ENCODE assay signal across 25 cellular contexts in the genomic region with DNA sequence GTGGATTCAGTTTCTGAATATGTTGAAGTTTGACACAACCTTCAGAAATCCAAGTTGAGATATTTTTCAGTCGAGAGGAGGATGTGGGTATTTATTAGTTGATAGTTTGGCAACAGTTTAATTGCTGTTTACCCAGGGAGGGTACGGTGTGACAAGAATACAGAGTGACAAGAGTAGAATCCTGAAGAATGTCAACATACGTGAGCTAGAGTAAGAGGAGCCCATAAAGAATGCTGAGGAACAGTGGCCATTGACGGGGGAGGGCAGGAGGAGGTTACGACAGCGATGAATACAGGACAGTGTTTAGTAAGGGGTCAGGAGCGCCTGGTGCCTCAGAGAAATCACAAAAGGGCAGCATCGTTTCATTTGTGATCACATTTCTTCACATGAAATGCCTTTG.
DNase-seq lines count a peak whose midpoint lies in the region; ATAC-seq and TF ChIP-seq lines count a peak whose summit lies in the region.
"Had no signal": no experiment of that assay in that cellular context is flagged by ENCODE, and none has a peak within 500 bp of the region (broad histone marks: within the 10 kb centered on the region; RNA-seq: fewer than 3 reads in every experiment).

No MANE protein-coding gene starts in this region.

- no peaks in the 10 kb centered on the region for H3K9me3 ChIP-seq in Caco-2
- H3K9me3 ChIP-seq in mucosa of descending colon = no peaks in the 10 kb centered on the region
- H3K9me3 ChIP-seq: left ventricle myocardium inferior, neutrophil, right lobe of liver, spleen, tibial nerve had no signal

- H3K36me3 ChIP-seq in Caco-2 (ENCODE audit: control insufficient read depth, insufficient read depth, low read length) = no peaks in the 10 kb centered on the region
- no peaks in the 10 kb centered on the region for H3K36me3 ChIP-seq in mucosa of descending colon (ENCODE audit: low read depth)
- H3K36me3 ChIP-seq: right lobe of liver had no signal

- H3K9me3 Mint-ChIP-seq in activated CD8-positive, alpha-beta memory T cell treated with anti-CD3 and anti-CD28 coated beads, Interleukin-2, amount 10 ng/mL, durations not matched to agents 7 days and 5 days (ENCODE audit: low read depth) = no peaks in the 10 kb centered on the region
- no peaks in the 10 kb centered on the region for H3K9me3 Mint-ChIP-seq in Caco-2 (ENCODE audit: unreplicated experiment)
- H3K9me3 Mint-ChIP-seq in activated T-helper 1 cell treated with anti-CD3 and anti-CD28 coated beads, Interleukin-12 subunit alpha, Interleukin-12 subunit beta, Interleukin-2, Interleukin-4 antibody, amounts not matched to agents 30 ng/mL and 10 ng/mL and 1 ng/mL, durations not matched to agents 14 hours and 24 hours and 36 hours = no peaks in the 10 kb centered on the region
- H3K9me3 Mint-ChIP-seq: activated naive CD4-positive, alpha-beta T cell treated with anti-CD3 and anti-CD28 coated beads, Interleukin-2, amount 50 U/mL, for 72 hours had no signal

- no peaks in the 10 kb centered on the region for H3K27me3 ChIP-seq in Caco-2 (replicated peaks; ENCODE audit: control insufficient read depth, insufficient read depth, low read length)
- H3K27me3 ChIP-seq: neutrophil, right lobe of liver, spleen, tibial nerve had no signal

- peaks cover 30% of the 10 kb centered on the region for H3K4me1 Mint-ChIP-seq in activated CD8-positive, alpha-beta memory T cell treated with anti-CD3 and anti-CD28 coated beads, Interleukin-2, amount 10 ng/mL, durations not matched to agents 7 days and 5 days
- peaks cover 21% of the 10 kb centered on the region for H3K4me1 Mint-ChIP-seq in Caco-2 (ENCODE audit: low read depth, unreplicated experiment)
- H3K4me1 Mint-ChIP-seq in activated T-helper 1 cell treated with anti-CD3 and anti-CD28 coated beads, Interleukin-12 subunit alpha, Interleukin-12 subunit beta, Interleukin-2, Interleukin-4 antibody, amounts not matched to agents 30 ng/mL and 10 ng/mL and 1 ng/mL, durations not matched to agents 14 hours and 24 hours and 36 hours (ENCODE audit: low read depth) = peaks cover 29% of the 10 kb centered on the region

- H3K4me1 ChIP-seq in Caco-2 = peaks cover 11% of the 10 kb centered on the region
- no peaks in the 10 kb centered on the region for H3K4me1 ChIP-seq in mucosa of descending colon (ENCODE audit: low read depth)
- H3K4me1 ChIP-seq: spleen had no signal

- H3K27me3 Mint-ChIP-seq in activated CD8-positive, alpha-beta memory T cell treated with anti-CD3 and anti-CD28 coated beads, Interleukin-2, amount 10 ng/mL, durations not matched to agents 7 days and 5 days = no peaks in the 10 kb centered on the region
- H3K27me3 Mint-ChIP-seq in Caco-2 (ENCODE audit: insufficient read depth, unreplicated experiment) = no peaks in the 10 kb centered on the region
- no peaks in the 10 kb centered on the region for H3K27me3 Mint-ChIP-seq in activated T-helper 1 cell treated with anti-CD3 and anti-CD28 coated beads, Interleukin-12 subunit alpha, Interleukin-12 subunit beta, Interleukin-2, Interleukin-4 antibody, amounts not matched to agents 30 ng/mL and 10 ng/mL and 1 ng/mL, durations not matched to agents 14 hours and 24 hours and 36 hours (ENCODE audit: insufficient read depth)

- H3K27ac Mint-ChIP-seq in activated CD8-positive, alpha-beta memory T cell treated with anti-CD3 and anti-CD28 coated beads, Interleukin-2, amount 10 ng/mL, durations not matched to agents 7 days and 5 days = peak overlapping the region; percentile 8
- no peak overlapping the region for H3K27ac Mint-ChIP-seq in Caco-2 (ENCODE audit: unreplicated experiment)
- H3K27ac Mint-ChIP-seq in activated T-helper 1 cell treated with anti-CD3 and anti-CD28 coated beads, Interleukin-12 subunit alpha, Interleukin-12 subunit beta, Interleukin-2, Interleukin-4 antibody, amounts not matched to agents 30 ng/mL and 10 ng/mL and 1 ng/mL, durations not matched to agents 14 hours and 24 hours and 36 hours = peak overlapping the region; percentile 9

- no TSS peak for BruUV-seq in Caco-2 (replicated peaks; lab: Mats Ljungman, UMichigan)

- TF ChIP-seq CTCF in Caco-2 (IDR thresholded peaks at IDR 0.05; ENCODE audit: insufficient read depth in 1 of 2, low read depth in 1 of 2, low read length in 1 of 2, severe bottlenecking in 1 of 2, unreplicated experiment in 1 of 2) = no peak
- TF ChIP-seq CTCF in lower leg skin (IDR thresholded peaks at IDR 0.05) = no peak
- no peak for TF ChIP-seq CTCF in mucosa of descending colon (IDR thresholded peaks at IDR 0.05)

- TF ChIP-seq POLR2A in lower leg skin (IDR thresholded peaks at IDR 0.05) = no peak

- CTCF ChIA-PET in activated CD8-positive, alpha-beta memory T cell treated with anti-CD3 and anti-CD28 coated beads, Interleukin-2, amount 10 ng/mL, durations not matched to agents 7 days and 5 days (lab: Charles Lee) = no interaction called here
- CTCF ChIA-PET in Caco-2 (lab: Charles Lee) = no interaction called here

- no peak for DNase-seq in activated CD8-positive, alpha-beta memory T cell treated with anti-CD3 and anti-CD28 coated beads, Interleukin-2, amount 10 ng/mL, durations not matched to agents 7 days and 5 days
- no peak for DNase-seq in activated CD8-positive, alpha-beta memory T cell treated with anti-CD3 and anti-CD28 coated beads, Interleukin-2, amount 50 U/mL, for 48 hours
- peak; percentile 54 to 63 for DNase-seq in Caco-2
- no peak for DNase-seq in activated T-helper 1 cell treated with anti-CD3 and anti-CD28 coated beads, Interleukin-12 subunit alpha, Interleukin-12 subunit beta, Interleukin-2, Interleukin-4 antibody, amounts not matched to agents 30 ng/mL and 10 ng/mL and 1 ng/mL, durations not matched to agents 14 hours and 24 hours and 36 hours (ENCODE audit: low spot score)
- peak; percentile 63 for DNase-seq in left kidney (ENCODE audit: low read depth, low spot score)
- no peak for DNase-seq in lower leg skin (ENCODE audit: low spot score in 2 of 2)
- DNase-seq in SW480 (ENCODE audit: low spot score) = no peak
- no peak for DNase-seq in mucosa of descending colon
- DNase-seq: activated CD4-positive, CD25-positive, alpha-beta regulatory T cell treated with anti-CD3 and anti-CD28 coated beads, Interleukin-2, amount 50 U/mL, for 72 hours; AML-193; aorta; DMS153; effector CD8-positive, alpha-beta T cell; left ventricle myocardium inferior; NCI-H1930; NCI-H2171 treated with DMSO at 0.1 percent for 48 hours; NCI-H510A; right lobe of liver; spleen; stimulated activated CD8-positive, alpha-beta memory T cell treated with anti-CD3 and anti-CD28 coated beads, Interleukin-4, amount 100 ng/mL, for 48 hours had no signal

- H3K4me3 Mint-ChIP-seq in activated CD8-positive, alpha-beta memory T cell treated with anti-CD3 and anti-CD28 coated beads, Interleukin-2, amount 10 ng/mL, durations not matched to agents 7 days and 5 days = no peak overlapping the region
- H3K4me3 Mint-ChIP-seq in Caco-2 (ENCODE audit: unreplicated experiment) = no peak overlapping the region
- peak overlapping the region; percentile 40 for H3K4me3 Mint-ChIP-seq in activated T-helper 1 cell treated with anti-CD3 and anti-CD28 coated beads, Interleukin-12 subunit alpha, Interleukin-12 subunit beta, Interleukin-2, Interleukin-4 antibody, amounts not matched to agents 30 ng/mL and 10 ng/mL and 1 ng/mL, durations not matched to agents 14 hours and 24 hours and 36 hours

- POLR2A ChIA-PET in Caco-2 (lab: Charles Lee) = no interaction called here

- H3K36me3 Mint-ChIP-seq in activated CD8-positive, alpha-beta memory T cell treated with anti-CD3 and anti-CD28 coated beads, Interleukin-2, amount 10 ng/mL, durations not matched to agents 7 days and 5 days = peaks cover 24% of the 10 kb centered on the region
- H3K36me3 Mint-ChIP-seq in Caco-2 (ENCODE audit: insufficient read depth, unreplicated experiment) = no peaks in the 10 kb centered on the region
- H3K36me3 Mint-ChIP-seq in activated T-helper 1 cell treated with anti-CD3 and anti-CD28 coated beads, Interleukin-12 subunit alpha, Interleukin-12 subunit beta, Interleukin-2, Interleukin-4 antibody, amounts not matched to agents 30 ng/mL and 10 ng/mL and 1 ng/mL, durations not matched to agents 14 hours and 24 hours and 36 hours (ENCODE audit: low read depth) = peaks cover 25% of the 10 kb centered on the region

- ATAC-seq in activated CD8-positive, alpha-beta memory T cell treated with anti-CD3 and anti-CD28 coated beads, Interleukin-2, amount 10 ng/mL, durations not matched to agents 7 days and 5 days = no peak
- no peak for ATAC-seq in mucosa of descending colon

- WGBS in lower leg skin, 2 donors = 83 to 84% methylated on average over 8 of the region's 8 CpGs

- intact Hi-C loops in Caco-2 (cut with micrococcal nuclease; ENCODE audit: unreplicated experiment) (no loop called here), lower leg skin (cut with DNase I; ENCODE audit: low total_unique reads) (no loop called here), mucosa of descending colon (cut with DNase I, micrococcal nuclease) (no loop called here)
- intact Hi-C loops in activated T-helper 1 cell treated with anti-CD3 and anti-CD28 coated beads, Interleukin-12 subunit alpha, Interleukin-12 subunit beta, Interleukin-2, Interleukin-4 antibody, amounts not matched to agents 30 ng/mL and 10 ng/mL and 1 ng/mL, durations not matched to agents 14 hours and 24 hours and 36 hours (cut with micrococcal nuclease) = no loop called here

- H3K4me3 ChIP-seq in Caco-2 (ENCODE audit: low read depth, low read length) (no peak overlapping the region), lower leg skin (ENCODE audit: low read depth, poor library complexity, severe bottlenecking) (no peak overlapping the region), mucosa of descending colon (no peak overlapping the region)
- H3K4me3 ChIP-seq: coronary artery, GM12878, left ventricle myocardium inferior, right lobe of liver, spleen, tibial nerve had no signal

Comparison
In these comparisons a context has a peak if more than half of its experiments do, and no peak if none do; other contexts are left out.
1. DNase-seq: peak in Caco-2 (2 of 2) and left kidney (single experiment); none in activated CD8-positive, alpha-beta memory T cell treated with anti-CD3 and anti-CD28 coated beads, Interleukin-2, amount 10 ng/mL, durations not matched to agents 7 days and 5 days (single experiment), activated CD8-positive, alpha-beta memory T cell treated with anti-CD3 and anti-CD28 coated beads, Interleukin-2, amount 50 U/mL, for 48 hours (single experiment), activated T-helper 1 cell treated with anti-CD3 and anti-CD28 coated beads, Interleukin-12 subunit alpha, Interleukin-12 subunit beta, Interleukin-2, Interleukin-4 antibody, amounts not matched to agents 30 ng/mL and 10 ng/mL and 1 ng/mL, durations not matched to agents 14 hours and 24 hours and 36 hours (single experiment), lower leg skin (0 of 2), SW480 (single experiment) and mucosa of descending colon (0 of 3).